In the genomic region with DNA sequence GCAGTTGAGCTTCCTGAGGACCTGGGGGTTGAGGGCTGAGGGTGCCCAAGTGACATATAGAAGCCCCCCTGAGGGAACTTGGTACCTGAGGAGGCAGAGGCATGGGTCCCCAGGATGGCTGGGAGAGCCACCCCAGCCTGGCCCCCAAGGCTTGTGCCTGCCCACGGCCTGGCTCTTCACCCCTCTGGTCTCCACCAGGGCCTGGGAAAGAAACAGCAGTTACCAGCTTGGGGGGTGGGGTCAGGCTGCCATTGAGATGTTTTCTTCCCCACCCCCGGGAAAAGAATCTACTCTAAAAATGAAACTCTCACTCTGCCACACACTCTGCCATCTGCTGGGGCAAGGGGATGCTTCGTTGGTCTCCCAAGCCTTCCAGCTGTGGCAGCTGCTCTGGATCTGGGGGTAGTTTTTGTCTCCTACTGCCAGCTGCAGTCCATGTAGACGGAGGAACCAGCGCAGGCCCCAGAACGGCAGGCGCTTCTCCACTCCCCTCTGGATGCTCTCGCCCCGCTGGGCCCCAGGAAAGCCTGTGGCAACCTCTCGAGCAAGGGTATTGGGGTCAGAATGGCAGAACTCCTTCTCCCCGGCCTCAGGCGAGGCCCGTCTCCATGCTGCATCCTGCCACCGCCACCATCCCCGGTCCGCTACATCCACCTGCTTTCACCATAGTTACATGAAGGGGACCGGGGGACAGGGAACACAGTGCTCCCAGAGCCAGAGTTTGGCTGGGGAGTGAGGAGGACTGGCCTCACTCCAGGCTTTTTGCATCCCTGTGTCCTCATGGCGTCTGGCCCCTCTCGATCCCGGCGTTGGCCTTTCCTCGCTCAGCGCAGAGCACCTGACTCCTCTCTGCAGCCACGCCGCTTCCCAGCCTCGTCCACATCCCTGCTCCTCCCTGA, we compare ENCODE assay signal across 19 cellular contexts.
DNase-seq lines count a peak whose midpoint lies in the region; ATAC-seq and TF ChIP-seq lines count a peak whose summit lies in the region.
"Had no signal": no experiment of that assay in that cellular context is flagged by ENCODE, and none has a peak within 500 bp of the region (broad histone marks: within the 10 kb centered on the region; RNA-seq: fewer than 3 reads in every experiment).

No MANE protein-coding gene starts in this region.

- intact Hi-C loops in ovary (cut with DNase I), result no loop called here

- no peak for ATAC-seq in GM21619 (IDR thresholded peaks at IDR 0.05; ENCODE audit: unreplicated experiment)
- ATAC-seq in GM19328 (IDR thresholded peaks at IDR 0.05; ENCODE audit: unreplicated experiment), result no peak
- ATAC-seq: activated CD4-positive, CD25-positive, alpha-beta regulatory T cell treated with anti-CD3 and anti-CD28 coated beads, Interleukin-2, amount 50 U/mL, for 24 hours; activated naive CD4-positive, alpha-beta T cell treated with anti-CD3 and anti-CD28 coated beads, Interleukin-2, amount 50 U/mL, for 72 hours; effector memory CD8-positive, alpha-beta T cell; pancreas had no signal

- DNase-seq in DMS 273 treated with DMSO at 0.1 percent for 48 hours (lab: John Stamatoyannopoulos, UW) (peak; percentile 37), NCI-H2171 treated with DMSO at 0.1 percent for 48 hours (lab: John Stamatoyannopoulos, UW) (peak; percentile 73), endothelial cell (ENCODE audit: low spot score) (no peak), ovary (peak in 4 of 5 donors; percentile 7 to 31 (median 19)), GM13976 (ENCODE audit: low spot score) (no peak), NOMO-1 treated with DMSO at 0.1 percent for 48 hours (lab: John Stamatoyannopoulos, UW; ENCODE audit: unreplicated experiment) (no peak)
- DNase-seq: effector memory CD8-positive, alpha-beta T cell; NCI-H1092 treated with DMSO at 0.1 percent for 48 hours; trophoblast cell had no signal

- peaks cover 13% of the 10 kb centered on the region for H3K27me3 Mint-ChIP-seq in endothelial cell (ENCODE audit: unreplicated experiment)
- H3K27me3 Mint-ChIP-seq: B cell had no signal

- H3K4me3 Mint-ChIP-seq in endothelial cell (ENCODE audit: unreplicated experiment), result peak overlapping the region; percentile 44
- H3K4me3 Mint-ChIP-seq: B cell; effector memory CD8-positive, alpha-beta T cell; T-helper 2 cell treated with Interferon-gamma antibody and Interleukin-4, amounts not matched to agents 5 μg/mL and 100 μg/mL, for 36 hours had no signal

- in situ Hi-C loops in GM13976 (cut with MboI; ENCODE audit: low sequenced_read_pairs, unreplicated experiment), result no loop called here

- no peak overlapping the region for H3K4me3 ChIP-seq in ovary
- H3K4me3 ChIP-seq: hepatocyte, pancreas, SJSA1, spleen had no signal

- H3K9me3 ChIP-seq in ovary, result no peaks in the 10 kb centered on the region
- H3K9me3 ChIP-seq: pancreas, SJSA1 had no signal

- H3K4me1 ChIP-seq in ovary (ENCODE audit: insufficient read depth), result no peaks in the 10 kb centered on the region
- H3K4me1 ChIP-seq: pancreas had no signal

- H3K9me3 Mint-ChIP-seq in endothelial cell (ENCODE audit: unreplicated experiment), result no peaks in the 10 kb centered on the region
- H3K9me3 Mint-ChIP-seq: effector memory CD8-positive, alpha-beta T cell; T-helper 2 cell treated with Interferon-gamma antibody and Interleukin-4, amounts not matched to agents 5 μg/mL and 100 μg/mL, for 36 hours had no signal

- H3K27me3 ChIP-seq in ovary, result no peaks in the 10 kb centered on the region
- H3K27me3 ChIP-seq: hepatocyte, pancreas, SJSA1, spleen had no signal

- no peak overlapping the region for H3K27ac ChIP-seq in ovary
- H3K27ac ChIP-seq: hepatocyte, pancreas, SJSA1 had no signal

- 89 to 91% (median 91%) methylated on average over 25 to 26 of the region's 26 CpGs for WGBS in ovary, 3 donors

- TF ChIP-seq EP300 in ovary (IDR thresholded peaks at IDR 0.05), result no peak

- no peaks in the 10 kb centered on the region for H3K4me1 Mint-ChIP-seq in endothelial cell (ENCODE audit: unreplicated experiment)

- peaks cover 50% of the 10 kb centered on the region for H3K36me3 Mint-ChIP-seq in endothelial cell (ENCODE audit: low read depth, unreplicated experiment)
- H3K36me3 Mint-ChIP-seq: activated naive CD4-positive, alpha-beta T cell treated with anti-CD3 and anti-CD28 coated beads, Interleukin-2, amount 50 U/mL, for 72 hours had no signal

- TF ChIP-seq CTCF in endothelial cell (IDR thresholded peaks at IDR 0.05; ENCODE audit: unreplicated experiment), result no peak
- TF ChIP-seq CTCF in ovary (IDR thresholded peaks at IDR 0.05), result no peak
- TF ChIP-seq CTCF in GM13976 (IDR thresholded peaks at IDR 0.05; ENCODE audit: borderline replicate concordance, control extremely low read depth, extremely low read depth, insufficient read depth, missing control alignments), result no peak

- no peaks in the 10 kb centered on the region for H3K36me3 ChIP-seq in ovary
- H3K36me3 ChIP-seq: SJSA1 had no signal

- H3K27ac Mint-ChIP-seq in endothelial cell (ENCODE audit: unreplicated experiment), result no peak overlapping the region
- H3K27ac Mint-ChIP-seq: B cell; T-helper 2 cell treated with Interferon-gamma antibody and Interleukin-4, amounts not matched to agents 5 μg/mL and 100 μg/mL, for 36 hours had no signal

- no peak for TF ChIP-seq POLR2A in ovary (IDR thresholded peaks at IDR 0.05)

Comparison
In these comparisons a context has a peak if more than half of its experiments do, and no peak if none do; other contexts are left out.
1. DNase-seq: peak in DMS 273 treated with DMSO at 0.1 percent for 48 hours (single experiment), NCI-H2171 treated with DMSO at 0.1 percent for 48 hours (single experiment) and ovary (4 of 5); none in endothelial cell (single experiment), GM13976 (single experiment) and NOMO-1 treated with DMSO at 0.1 percent for 48 hours (single experiment).